In genomic region chr15:97482521-97482920, GRCh38 we compare ENCODE assay signal across 20 cellular contexts.
DNase-seq lines count a peak whose midpoint lies in the region; ATAC-seq and TF ChIP-seq lines count a peak whose summit lies in the region.
"Had no signal": no experiment of that assay in that cellular context is flagged by ENCODE, and none has a peak within 500 bp of the region (broad histone marks: within the 10 kb centered on the region; RNA-seq: fewer than 3 reads in every experiment).

No MANE protein-coding gene starts in this region.

- DNase-seq in NOMO-1 treated with DMSO at 0.1 percent for 48 hours (lab: John Stamatoyannopoulos, UW; ENCODE audit: unreplicated experiment) (peak; percentile 25), NOMO-1 treated with dmso at 0.1 percent for 144 hours (lab: John Stamatoyannopoulos, UW; ENCODE audit: unreplicated experiment) (no peak), NCI-H524 (lab: John Stamatoyannopoulos, UW) (peak; percentile 13 to 57), endodermal cell (peak; percentile 77), retinal pigment epithelial cell (ENCODE audit: low read depth) (no peak)
- DNase-seq in activated CD4-positive, alpha-beta T cell treated with anti-CD3 and anti-CD28 coated beads, Interleukin-2, amount 50 U/mL, for 1 hour = no peak
- no peak for DNase-seq in activated CD8-positive, alpha-beta memory T cell treated with anti-CD3 and anti-CD28 coated beads, Interleukin-2, amount 10 ng/mL, durations not matched to agents 7 days and 5 days
- DNase-seq: ACHN; activated CD4-positive, alpha-beta T cell treated with anti-CD3 and anti-CD28 coated beads, Interleukin-2, amount 10 ng/mL, durations not matched to agents 24 days and 14 days; activated naive CD4-positive, alpha-beta T cell treated with Interleukin-2 at 50 U/mL for 16 hours; CD4-positive, alpha-beta T cell; foreskin fibroblast; left ventricle myocardium superior; NCI-H1092 treated with DMSO at 0.1 percent for 48 hours; ovary; stimulated activated CD4-positive, alpha-beta T cell treated with anti-CD3 and anti-CD28 coated beads, Interleukin-2, amount 100 ng/mL, for 24 hours; T1000; uterus had no signal

- no peak overlapping the region for H3K4me3 ChIP-seq in endodermal cell (ENCODE audit: low read length)
- no peak overlapping the region for H3K4me3 ChIP-seq in retinal pigment epithelial cell (ENCODE audit: low read length)
- H3K4me3 ChIP-seq: ascending aorta, ovary, uterus had no signal

- H3K4me1 Mint-ChIP-seq in endodermal cell = no peaks in the 10 kb centered on the region
- H3K4me1 Mint-ChIP-seq in activated CD8-positive, alpha-beta memory T cell treated with anti-CD3 and anti-CD28 coated beads, Interleukin-2, amount 10 ng/mL, durations not matched to agents 7 days and 5 days = no peaks in the 10 kb centered on the region
- H3K4me1 Mint-ChIP-seq: activated CD4-positive, alpha-beta T cell treated with anti-CD3 and anti-CD28 coated beads, Interleukin-2, amount 10 ng/mL, durations not matched to agents 24 days and 14 days had no signal

- TF ChIP-seq CTCF in endodermal cell (conservative IDR thresholded peaks at IDR 0.05) (peak; percentile 84), retinal pigment epithelial cell (conservative IDR thresholded peaks at IDR 0.05; ENCODE audit: low read depth, low read length) (peak; percentile 29)

- H3K9ac ChIP-seq in endodermal cell (ENCODE audit: extremely low read depth, low read length, poor library complexity, severe bottlenecking) = no peak overlapping the region

- no peaks in the 10 kb centered on the region for H3K9me3 ChIP-seq in endodermal cell (ENCODE audit: control insufficient read depth, low read length)
- H3K9me3 ChIP-seq: ascending aorta, ovary, uterus had no signal

- H3K27me3 Mint-ChIP-seq in endodermal cell (ENCODE audit: insufficient read depth) = no peaks in the 10 kb centered on the region
- H3K27me3 Mint-ChIP-seq in activated CD8-positive, alpha-beta memory T cell treated with anti-CD3 and anti-CD28 coated beads, Interleukin-2, amount 10 ng/mL, durations not matched to agents 7 days and 5 days = no peaks in the 10 kb centered on the region
- H3K27me3 Mint-ChIP-seq: activated CD4-positive, alpha-beta T cell treated with anti-CD3 and anti-CD28 coated beads, Interleukin-2, amount 10 ng/mL, durations not matched to agents 24 days and 14 days; CD4-positive, alpha-beta T cell had no signal

- no peak overlapping the region for H3K27ac Mint-ChIP-seq in endodermal cell
- no peak overlapping the region for H3K27ac Mint-ChIP-seq in activated CD8-positive, alpha-beta memory T cell treated with anti-CD3 and anti-CD28 coated beads, Interleukin-2, amount 10 ng/mL, durations not matched to agents 7 days and 5 days
- H3K27ac Mint-ChIP-seq: activated CD4-positive, alpha-beta T cell treated with anti-CD3 and anti-CD28 coated beads, Interleukin-2, amount 10 ng/mL, durations not matched to agents 24 days and 14 days; CD4-positive, alpha-beta T cell had no signal

- no peak overlapping the region for H3K4me3 Mint-ChIP-seq in endodermal cell
- H3K4me3 Mint-ChIP-seq in activated CD8-positive, alpha-beta memory T cell treated with anti-CD3 and anti-CD28 coated beads, Interleukin-2, amount 10 ng/mL, durations not matched to agents 7 days and 5 days = no peak overlapping the region
- H3K4me3 Mint-ChIP-seq: activated CD4-positive, alpha-beta T cell treated with anti-CD3 and anti-CD28 coated beads, Interleukin-2, amount 10 ng/mL, durations not matched to agents 24 days and 14 days; CD4-positive, alpha-beta T cell had no signal

- no peak overlapping the region for H3K27ac ChIP-seq in endodermal cell (ENCODE audit: low read depth, low read length)
- H3K27ac ChIP-seq: ascending aorta, ovary, uterus had no signal

- CTCF ChIA-PET in activated CD8-positive, alpha-beta memory T cell treated with anti-CD3 and anti-CD28 coated beads, Interleukin-2, amount 10 ng/mL, durations not matched to agents 7 days and 5 days (lab: Charles Lee) = no interaction called here

- H3K4me1 ChIP-seq in endodermal cell (ENCODE audit: control insufficient read depth, insufficient read depth, low read length) = no peaks in the 10 kb centered on the region
- H3K4me1 ChIP-seq: ascending aorta, uterus had no signal

- no peaks in the 10 kb centered on the region for H3K36me3 ChIP-seq in endodermal cell (ENCODE audit: control insufficient read depth, insufficient read depth, low read length)
- H3K36me3 ChIP-seq: ascending aorta, ovary, uterus had no signal

- WGBS in endodermal cell (ENCODE audit: insufficient coverage in 1 of 2, insufficient read length in 1 of 2), 2 experiments = 79% methylated on average over 3 of the region's 3 CpGs; no CpG with 5 or more reads in 1 of the 2 experiments

- no peaks in the 10 kb centered on the region for H3K36me3 Mint-ChIP-seq in endodermal cell (ENCODE audit: low read depth)
- no peaks in the 10 kb centered on the region for H3K36me3 Mint-ChIP-seq in activated CD8-positive, alpha-beta memory T cell treated with anti-CD3 and anti-CD28 coated beads, Interleukin-2, amount 10 ng/mL, durations not matched to agents 7 days and 5 days

- no peak for ATAC-seq in activated CD8-positive, alpha-beta memory T cell treated with anti-CD3 and anti-CD28 coated beads, Interleukin-2, amount 10 ng/mL, durations not matched to agents 7 days and 5 days
- no peak for ATAC-seq in GM18511 (IDR thresholded peaks at IDR 0.05; ENCODE audit: unreplicated experiment)
- ATAC-seq: left ventricle myocardium superior had no signal

- peaks cover 7% of the 10 kb centered on the region for H3K9me3 Mint-ChIP-seq in endodermal cell
- H3K9me3 Mint-ChIP-seq in activated CD8-positive, alpha-beta memory T cell treated with anti-CD3 and anti-CD28 coated beads, Interleukin-2, amount 10 ng/mL, durations not matched to agents 7 days and 5 days (ENCODE audit: low read depth) = peaks cover 9% of the 10 kb centered on the region
- H3K9me3 Mint-ChIP-seq: activated CD4-positive, alpha-beta T cell treated with anti-CD3 and anti-CD28 coated beads, Interleukin-2, amount 10 ng/mL, durations not matched to agents 24 days and 14 days had no signal

- no peaks in the 10 kb centered on the region for H3K27me3 ChIP-seq in endodermal cell (ENCODE audit: control insufficient read depth, insufficient read depth, low read length, poor library complexity, severe bottlenecking)
- H3K27me3 ChIP-seq: ascending aorta, ovary, uterus had no signal

Comparison
In these comparisons a context has a peak if more than half of its experiments do, and no peak if none do; other contexts are left out.
1. DNase-seq: peak in NOMO-1 treated with DMSO at 0.1 percent for 48 hours (single experiment), NCI-H524 (2 of 2) and endodermal cell (single experiment); none in NOMO-1 treated with dmso at 0.1 percent for 144 hours (single experiment), retinal pigment epithelial cell (single experiment), activated CD4-positive, alpha-beta T cell treated with anti-CD3 and anti-CD28 coated beads, Interleukin-2, amount 50 U/mL, for 1 hour (single experiment) and activated CD8-positive, alpha-beta memory T cell treated with anti-CD3 and anti-CD28 coated beads, Interleukin-2, amount 10 ng/mL, durations not matched to agents 7 days and 5 days (single experiment).